In genomic region chr3:31189971-31190370, GRCh38 we compare ENCODE assay signal across 25 cellular contexts.
"Had no signal": no experiment of that assay in that cellular context is flagged by ENCODE, and none has a peak within 500 bp of the region (broad histone marks: within the 10 kb centered on the region; RNA-seq: fewer than 3 reads in every experiment).

No MANE protein-coding gene starts in this region.

- H3K9me3 Mint-ChIP-seq: dendritic cell treated with granulocyte-macrophage colony-stimulating factor and Interleukin-4, amounts not matched to agents 40 ng/mL and 50 ng/mL, for 4 days; effector memory CD8-positive, alpha-beta T cell; endodermal cell had no signal

- H3K4me1 ChIP-seq: colonic mucosa, esophagus squamous epithelium, foreskin keratinocyte, gastrocnemius medialis, gastroesophageal sphincter had no signal

- H3K27ac ChIP-seq: colonic mucosa, coronary artery, dorsolateral prefrontal cortex, epithelial cell of prostate, esophagus muscularis mucosa, esophagus squamous epithelium, foreskin keratinocyte, gastrocnemius medialis, gastroesophageal sphincter, heart left ventricle, heart right ventricle had no signal

- H3K36me3 ChIP-seq: colonic mucosa, esophagus muscularis mucosa, esophagus squamous epithelium, gastrocnemius medialis, gastroesophageal sphincter, heart left ventricle, heart right ventricle had no signal

- H3K4me3 ChIP-seq: colonic mucosa, coronary artery, dorsolateral prefrontal cortex, esophagus muscularis mucosa, esophagus squamous epithelium, gastrocnemius medialis, gastroesophageal sphincter, heart left ventricle, heart right ventricle, hepatocyte had no signal

- H3K27me3 Mint-ChIP-seq: dendritic cell treated with granulocyte-macrophage colony-stimulating factor and Interleukin-4, amounts not matched to agents 40 ng/mL and 50 ng/mL, for 4 days; effector memory CD8-positive, alpha-beta T cell had no signal

- H3K4me3 Mint-ChIP-seq: dendritic cell treated with granulocyte-macrophage colony-stimulating factor and Interleukin-4, amounts not matched to agents 40 ng/mL and 50 ng/mL, for 4 days; effector memory CD8-positive, alpha-beta T cell; endodermal cell had no signal

- H3K9me3 ChIP-seq: colonic mucosa, esophagus muscularis mucosa, esophagus squamous epithelium, gastrocnemius medialis, gastroesophageal sphincter, heart left ventricle, heart right ventricle had no signal

- H3K27me3 ChIP-seq: colonic mucosa, esophagus muscularis mucosa, esophagus squamous epithelium, foreskin keratinocyte, gastrocnemius medialis, gastroesophageal sphincter, heart right ventricle, hepatocyte had no signal

- DNase-seq: colonic mucosa; cortex of kidney; dermis blood vessel endothelial cell; dorsolateral prefrontal cortex; effector CD4-positive, alpha-beta T cell; effector CD8-positive, alpha-beta T cell; effector memory CD4-positive, alpha-beta T cell; effector memory CD8-positive, alpha-beta T cell; endodermal cell; erythroblast; esophagus squamous epithelium; foreskin fibroblast; foreskin keratinocyte; foreskin melanocyte; gastrocnemius medialis; glutamatergic neuron; head of caudate nucleus; heart left ventricle; heart right ventricle had no signal

- H3K27ac Mint-ChIP-seq: dendritic cell treated with granulocyte-macrophage colony-stimulating factor and Interleukin-4, amounts not matched to agents 40 ng/mL and 50 ng/mL, for 4 days; effector memory CD8-positive, alpha-beta T cell; endodermal cell had no signal
